In the genomic region with DNA sequence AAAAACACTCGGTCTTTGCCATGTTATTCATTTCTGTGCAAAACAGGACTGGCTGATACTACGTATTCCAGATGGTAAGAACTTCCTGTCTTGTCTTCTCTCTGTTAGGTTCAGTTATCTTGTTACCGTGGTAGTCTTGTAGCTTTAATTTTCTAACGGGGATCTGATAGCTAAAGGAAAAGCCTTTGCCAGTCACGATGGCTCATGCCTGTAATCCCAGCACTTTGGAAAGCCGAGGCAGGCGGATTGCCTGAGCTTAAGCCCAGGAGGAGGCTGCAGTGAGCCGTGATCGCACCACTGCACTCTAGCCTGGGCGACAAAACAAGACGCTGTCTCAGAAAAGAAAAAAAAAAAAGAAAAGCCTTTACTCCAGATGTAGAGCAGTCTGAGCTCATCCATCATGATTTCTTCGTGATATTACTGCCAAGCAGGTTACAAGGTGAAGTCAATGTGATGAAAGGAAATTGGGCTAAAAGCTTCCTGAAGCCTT, we compare ENCODE assay signal across 7 cellular contexts. TPM values are rescaled to one million over a fixed set of nuclear protein-coding genes. Genes with fewer than 3 reads are reported as not detected.
DNase-seq lines count a peak whose midpoint lies in the region; ATAC-seq, FAIRE-seq and TF ChIP-seq lines count a peak whose summit lies in the region.

No MANE protein-coding gene starts in this region.

- H3K27ac Mint-ChIP-seq in activated T-helper 2 cell treated with anti-CD3 and anti-CD28 coated beads, Interferon-gamma antibody, Interleukin-2, Interleukin-4, amounts not matched to agents 10 μg/mL and 5 μg/mL and 100 μg/mL, durations not matched to agents 14 hours and 24 hours and 36 hours: peak overlapping the region; percentile 51

- H3K27ac ChIP-seq in HUES48 (ENCODE audit: low read depth, low read length) (peak overlapping the region; percentile 16), heart right ventricle (peak overlapping the region in 1 of 10 donors; percentile 34), small intestine (ENCODE audit: low read depth in 1 of 2, low read length in 1 of 2) (no peak overlapping the region)

- H3K9me3 ChIP-seq in HUES48 (ENCODE audit: control insufficient read depth, insufficient read depth, low read length) (no peaks in the 10 kb centered on the region), heart right ventricle (no peaks in the 10 kb centered on the region), small intestine (ENCODE audit: control insufficient read depth, low read depth) (no peaks in the 10 kb centered on the region)

- peak in 2 of 9 donors; percentile 31 to 41 for TF ChIP-seq CTCF in heart right ventricle (IDR thresholded peaks at IDR 0.05)

- peak overlapping the region; percentile 46 for H3K4me3 ChIP-seq in HUES48 (ENCODE audit: low read depth, low read length)
- H3K4me3 ChIP-seq in heart right ventricle: peak overlapping the region in 5 of 10 donors; percentile 8 to 28 (median 21)
- H3K4me3 ChIP-seq in small intestine (ENCODE audit: low read depth in 1 of 2, low read length in 2 of 2): no peak overlapping the region

- H3K4me1 Mint-ChIP-seq in activated T-helper 2 cell treated with anti-CD3 and anti-CD28 coated beads, Interferon-gamma antibody, Interleukin-2, Interleukin-4, amounts not matched to agents 10 μg/mL and 5 μg/mL and 100 μg/mL, durations not matched to agents 14 hours and 24 hours and 36 hours (ENCODE audit: low read depth): peaks cover 10% of the 10 kb centered on the region

- intact Hi-C loops in activated T-helper 2 cell treated with anti-CD3 and anti-CD28 coated beads, Interferon-gamma antibody, Interleukin-2, Interleukin-4, amounts not matched to agents 10 μg/mL and 5 μg/mL and 100 μg/mL, durations not matched to agents 14 hours and 24 hours and 36 hours (cut with micrococcal nuclease): no loop called here
- intact Hi-C loops in heart right ventricle (cut with DNase I): loop anchor here in 5 of 10 donors (10.0 kb wide), 6 partner anchors 56 to 394 kb away; a partner anchor contains a TSS

- H3K36me3 ChIP-seq in HUES48 (ENCODE audit: control insufficient read depth, insufficient read depth, low read length) (no peaks in the 10 kb centered on the region), heart right ventricle (no peaks in the 10 kb centered on the region), small intestine (ENCODE audit: control insufficient read depth in 2 of 2, insufficient read depth in 2 of 2, low read length in 2 of 2) (no peaks in the 10 kb centered on the region)

- no peaks in the 10 kb centered on the region for H3K27me3 ChIP-seq in HUES48 (ENCODE audit: control insufficient read depth, insufficient read depth, low read length)
- no peaks in the 10 kb centered on the region for H3K27me3 ChIP-seq in heart right ventricle
- H3K27me3 ChIP-seq in small intestine (ENCODE audit: control insufficient read depth in 2 of 2, insufficient read depth in 2 of 2, low read length in 2 of 2): no peaks in the 10 kb centered on the region

- no peaks in the 10 kb centered on the region for H3K36me3 Mint-ChIP-seq in activated T-helper 2 cell treated with anti-CD3 and anti-CD28 coated beads, Interferon-gamma antibody, Interleukin-2, Interleukin-4, amounts not matched to agents 10 μg/mL and 5 μg/mL and 100 μg/mL, durations not matched to agents 14 hours and 24 hours and 36 hours (ENCODE audit: low read depth)

- no peaks in the 10 kb centered on the region for H3K9me3 Mint-ChIP-seq in activated T-helper 2 cell treated with anti-CD3 and anti-CD28 coated beads, Interferon-gamma antibody, Interleukin-2, Interleukin-4, amounts not matched to agents 10 μg/mL and 5 μg/mL and 100 μg/mL, durations not matched to agents 14 hours and 24 hours and 36 hours

- no peak overlapping the region for H3K9ac ChIP-seq in HUES48 (ENCODE audit: low read depth, low read length)

- H3K4me1 ChIP-seq in HUES48 (ENCODE audit: control insufficient read depth, insufficient read depth, low read length): peaks cover 12% of the 10 kb centered on the region
- H3K4me1 ChIP-seq in heart right ventricle: peaks cover 0 to 10% (median 4%) of the 10 kb centered on the region in 9 donors
- no peaks in the 10 kb centered on the region for H3K4me1 ChIP-seq in small intestine (ENCODE audit: control insufficient read depth in 2 of 2, insufficient read depth in 1 of 2, low read depth in 1 of 2, low read length in 1 of 2)

- WGBS in heart right ventricle, 2 donors: 17 to 23% methylated on average over 12 of the region's 12 CpGs
- WGBS in small intestine, 3 donors: 15 to 35% (median 27%) methylated on average over 12 of the region's 12 CpGs

- H3K27me3 Mint-ChIP-seq in activated T-helper 2 cell treated with anti-CD3 and anti-CD28 coated beads, Interferon-gamma antibody, Interleukin-2, Interleukin-4, amounts not matched to agents 10 μg/mL and 5 μg/mL and 100 μg/mL, durations not matched to agents 14 hours and 24 hours and 36 hours (ENCODE audit: low read depth): no peaks in the 10 kb centered on the region

- ATAC-seq in heart right ventricle (peak in 5 of 8 donors; percentile 34 to 44 (median 42)), GM19455 (IDR thresholded peaks at IDR 0.05; ENCODE audit: unreplicated experiment) (no peak)

- peak overlapping the region; percentile 53 for H3K4me3 Mint-ChIP-seq in activated T-helper 2 cell treated with anti-CD3 and anti-CD28 coated beads, Interferon-gamma antibody, Interleukin-2, Interleukin-4, amounts not matched to agents 10 μg/mL and 5 μg/mL and 100 μg/mL, durations not matched to agents 14 hours and 24 hours and 36 hours (ENCODE audit: low read depth)

- no peak for DNase-seq in activated T-helper 2 cell treated with anti-CD3 and anti-CD28 coated beads, Interferon-gamma antibody, Interleukin-2, Interleukin-4, amounts not matched to agents 10 μg/mL and 5 μg/mL and 100 μg/mL, durations not matched to agents 14 hours and 24 hours and 36 hours (ENCODE audit: low spot score)
- DNase-seq in heart right ventricle: no peak
- DNase-seq in small intestine: peak; percentile 6
- no peak for DNase-seq in NCI-H1694 treated with DMSO at 0.1 percent for 48 hours (lab: John Stamatoyannopoulos, UW)
- no peak for DNase-seq in CD1c-positive myeloid dendritic cell (ENCODE audit: extremely low spot score)

- no peak for FAIRE-seq in small intestine (lab: Jason Lieb, UNC)

RNA-seq across cellular contexts. Expression of a gene that starts 11.1 kb away (rescaled TPM):
- 87.5 and 87.6 TPM in 2 replicates for total RNA-seq in activated T-helper 2 cell treated with anti-CD3 and anti-CD28 coated beads, Interferon-gamma antibody, Interleukin-2, Interleukin-4, amounts not matched to agents 10 μg/mL and 5 μg/mL and 100 μg/mL, durations not matched to agents 14 hours and 24 hours and 36 hours
- total RNA-seq in heart right ventricle: 10 to 100 TPM; 14.8 to 20.3 (median 16.8) TPM
- polyA plus RNA-seq in heart right ventricle: 10 to 100 TPM; 23.2 TPM
- polyA plus RNA-seq in small intestine: 10 to 100 TPM; 13.4 to 25.2 (median 15.4) TPM

RNA-seq across cellular contexts. Expression of a gene that starts 36.3 kb away (rescaled TPM):
- total RNA-seq in activated T-helper 2 cell treated with anti-CD3 and anti-CD28 coated beads, Interferon-gamma antibody, Interleukin-2, Interleukin-4, amounts not matched to agents 10 μg/mL and 5 μg/mL and 100 μg/mL, durations not matched to agents 14 hours and 24 hours and 36 hours: 39.5 and 40.3 TPM in 2 replicates
- total RNA-seq in heart right ventricle: 10 to 100 TPM; 42.0 to 56.8 (median 48.2) TPM
- polyA plus RNA-seq in heart right ventricle: 10 to 100 TPM in 1 of 2 donors, 1 to 10 TPM in 1; 5.1 to 10.9 TPM
- polyA plus RNA-seq in small intestine: 1 to 10 TPM; 3.5 to 8.6 (median 4.5) TPM
